In genomic region chr7:2156756-2157472, GRCh38 we compare ENCODE assay signal across 16 cellular contexts.
A peak's percentile ranks its signal among the peaks of the same experiment; 100 is the strongest.
DNase-seq lines count a peak whose midpoint lies in the region; ATAC-seq and TF ChIP-seq lines count a peak whose summit lies in the region.
"Had no signal": no experiment of that assay in that cellular context is flagged by ENCODE, and none has a peak within 500 bp of the region (broad histone marks: within the 10 kb centered on the region; RNA-seq: fewer than 3 reads in every experiment).

No MANE protein-coding gene starts in this region.

- TF ChIP-seq CTCF in WTC11 (IDR thresholded peaks at IDR 0.05) (no peak), right atrium auricular region (IDR thresholded peaks at IDR 0.05) (no peak)

- peaks cover 4% of the 10 kb centered on the region; the same call in 1 of the 2 replicates for H3K36me3 Mint-ChIP-seq in WTC11
- H3K36me3 Mint-ChIP-seq in activated T-cell treated with anti-CD3 and anti-CD28 coated beads, Interleukin-2, amount 50 U/mL, for 72 hours (ENCODE audit: insufficient read depth in 2 of 2), result no peaks in the 10 kb centered on the region

- ATAC-seq in WTC11 (no peak), GM19463 (IDR thresholded peaks at IDR 0.05; ENCODE audit: unreplicated experiment) (no peak)
- ATAC-seq in activated T-cell treated with anti-CD3 and anti-CD28 coated beads, Interleukin-2, amount 50 U/mL, for 72 hours (replicated peaks in 1 of 2), result no peak

- POLR2A ChIA-PET in WTC11 (lab: Charles Lee), result no interaction called here

- peaks cover 12% of the 10 kb centered on the region for H3K4me1 Mint-ChIP-seq in WTC11
- H3K4me1 Mint-ChIP-seq in activated T-cell treated with anti-CD3 and anti-CD28 coated beads, Interleukin-2, amount 50 U/mL, for 72 hours (ENCODE audit: low read depth), result no peaks in the 10 kb centered on the region

- peak overlapping the region in 7 of 11 experiments; percentile 8 to 69 (median 65); a peak in 11 of 22 replicates for H3K9ac ChIP-seq in BLaER1 treated with 17β-estradiol and CSF1 and Interleukin-3, amounts not matched to agents 10 nM and 100 nM
- H3K9ac ChIP-seq in skeletal muscle tissue (ENCODE audit: low read depth in 1 of 3, low read length in 3 of 3), result peak overlapping the region in 2 of 3 donors; percentile 4 to 64

- no peak overlapping the region for H3K4me3 Mint-ChIP-seq in WTC11
- no peak overlapping the region for H3K4me3 Mint-ChIP-seq in activated T-cell treated with anti-CD3 and anti-CD28 coated beads, Interleukin-2, amount 50 U/mL, for 72 hours
- H3K4me3 Mint-ChIP-seq: B cell had no signal

- no peaks in the 10 kb centered on the region for H3K27me3 Mint-ChIP-seq in WTC11 (ENCODE audit: low read depth)
- H3K27me3 Mint-ChIP-seq in activated T-cell treated with anti-CD3 and anti-CD28 coated beads, Interleukin-2, amount 50 U/mL, for 72 hours (ENCODE audit: low read depth), result no peaks in the 10 kb centered on the region
- H3K27me3 Mint-ChIP-seq: B cell had no signal

- CTCF ChIA-PET in WTC11 (lab: Charles Lee), result interaction anchor here (0.6 to 1.2 kb wide), 2 partner anchors 9 to 1165 kb away, joined by 3 read pairs; no protein-coding TSS in a partner anchor

- peaks cover 0 to 56% (median 42%) of the 10 kb centered on the region in 11 experiments; a peak in 18 of 22 replicates for H4K20me1 ChIP-seq in BLaER1 treated with 17β-estradiol and CSF1 and Interleukin-3, amounts not matched to agents 10 nM and 100 nM

- H3K36me3 ChIP-seq in BLaER1 treated with 17β-estradiol and CSF1 and Interleukin-3, amounts not matched to agents 10 nM and 100 nM, result peaks cover 5 to 31% (median 17%) of the 10 kb centered on the region in 11 experiments; a peak in 18 of 22 replicates
- H3K36me3 ChIP-seq in right atrium auricular region, result no peaks in the 10 kb centered on the region
- no peaks in the 10 kb centered on the region for H3K36me3 ChIP-seq in skeletal muscle tissue (ENCODE audit: control insufficient read depth in 3 of 3, insufficient read depth in 3 of 3, low read length in 3 of 3)

- H3K4me1 ChIP-seq in BLaER1 treated with 17β-estradiol and CSF1 and Interleukin-3, amounts not matched to agents 10 nM and 100 nM, result peaks cover 45 to 99% (median 90%) of the 10 kb centered on the region in 10 experiments
- peaks cover 0 to 20% of the 10 kb centered on the region in 2 donors for H3K4me1 ChIP-seq in right atrium auricular region
- H3K4me1 ChIP-seq in skeletal muscle tissue (ENCODE audit: control insufficient read depth in 3 of 3, insufficient read depth in 3 of 3, low read length in 3 of 3), result peaks cover 20 to 37% (median 32%) of the 10 kb centered on the region in 3 donors

- H3K27ac Mint-ChIP-seq in WTC11, result peak overlapping the region; percentile 53
- H3K27ac Mint-ChIP-seq in activated T-cell treated with anti-CD3 and anti-CD28 coated beads, Interleukin-2, amount 50 U/mL, for 72 hours, result no peak overlapping the region
- H3K27ac Mint-ChIP-seq: B cell had no signal

- peak overlapping the region in 7 of 11 experiments; percentile 18 to 78 (median 71); a peak in 12 of 22 replicates for H3K27ac ChIP-seq in BLaER1 treated with 17β-estradiol and CSF1 and Interleukin-3, amounts not matched to agents 10 nM and 100 nM
- H3K27ac ChIP-seq in right atrium auricular region (peak overlapping the region; percentile 70 to 78), skeletal muscle tissue (ENCODE audit: low read depth, low read length) (peak overlapping the region; percentile 75)

- no peaks in the 10 kb centered on the region for H3K9me3 Mint-ChIP-seq in WTC11
- H3K9me3 Mint-ChIP-seq in activated T-cell treated with anti-CD3 and anti-CD28 coated beads, Interleukin-2, amount 50 U/mL, for 72 hours, result no peaks in the 10 kb centered on the region

- H3K27me3 ChIP-seq in BLaER1 treated with 17β-estradiol and CSF1 and Interleukin-3, amounts not matched to agents 10 nM and 100 nM, result 0 out of 22 replicates have a peak, but pooled peaks cover 0 to 3% (median 0%) of the 10 kb centered on the region in 11 experiments
- no peaks in the 10 kb centered on the region for H3K27me3 ChIP-seq in right atrium auricular region
- no peaks in the 10 kb centered on the region for H3K27me3 ChIP-seq in skeletal muscle tissue (ENCODE audit: control insufficient read depth in 3 of 3, insufficient read depth in 3 of 3, low read length in 3 of 3)
- H3K27me3 ChIP-seq: MG63 had no signal

- peaks cover 0 to 7% (median 0%) of the 10 kb centered on the region in 11 experiments; a peak in 2 of 22 replicates for H3K9me3 ChIP-seq in BLaER1 treated with 17β-estradiol and CSF1 and Interleukin-3, amounts not matched to agents 10 nM and 100 nM (replicated peaks in 1 of 11)
- no peaks in the 10 kb centered on the region for H3K9me3 ChIP-seq in right atrium auricular region
- H3K9me3 ChIP-seq in skeletal muscle tissue (ENCODE audit: control insufficient read depth in 3 of 3, low read length in 3 of 3), result no peaks in the 10 kb centered on the region
- H3K9me3 ChIP-seq: MG63 had no signal

- peak overlapping the region; percentile 59 to 98 (median 78) for H3K4me2 ChIP-seq in BLaER1 treated with 17β-estradiol and CSF1 and Interleukin-3, amounts not matched to agents 10 nM and 100 nM

- DNase-seq in WTC11 (ENCODE audit: low spot score) (no peak), right atrium auricular region (ENCODE audit: low spot score) (no peak), HuH-7.5 (ENCODE audit: low spot score) (no peak), kidney tubule cell (ENCODE audit: low spot score) (no peak)
- no peak for DNase-seq in activated T-cell treated with anti-CD3 and anti-CD28 coated beads, Interleukin-2, amount 50 U/mL, for 72 hours
- DNase-seq: activated CD4-positive, CD25-positive, alpha-beta regulatory T cell treated with anti-CD3 and anti-CD28 coated beads, Interleukin-2, amount 50 U/mL, for 72 hours; activated T-cell treated with anti-CD3 and anti-CD28 coated beads for 4 hours; effector CD8-positive, alpha-beta T cell; H7; NCI-H2081 treated with DMSO at 0.1 percent for 48 hours; stimulated activated CD4-positive, alpha-beta T cell treated with anti-CD3 and anti-CD28 coated beads, Interleukin-15, amount 100 ng/mL, for 24 hours had no signal

- peak overlapping the region in 3 of 10 experiments; percentile 10 to 25 (median 17); a peak in 4 of 20 replicates for H3K4me3 ChIP-seq in BLaER1 treated with 17β-estradiol and CSF1 and Interleukin-3, amounts not matched to agents 10 nM and 100 nM
- H3K4me3 ChIP-seq in right atrium auricular region, result no peak overlapping the region
- peak overlapping the region in 1 of 3 donors; percentile 22 for H3K4me3 ChIP-seq in skeletal muscle tissue (ENCODE audit: low read length in 3 of 3)
- H3K4me3 ChIP-seq: MG63 had no signal

TF ChIP-seq in WTC11, 78 proteins besides CTCF, POLR2A, EP300 and RAD21 (continues in another document):
- no peak for TF ChIP-seq ZNF281 (CRISPR knock-in tag; IDR thresholded peaks at IDR 0.05)
- no peak for TF ChIP-seq NR1H2 (CRISPR knock-in tag; IDR thresholded peaks at IDR 0.05)
- TF ChIP-seq E2F4 (CRISPR knock-in tag; IDR thresholded peaks at IDR 0.05; ENCODE audit: borderline replicate concordance, low read depth), result no peak
- TF ChIP-seq ZNF423 (CRISPR knock-in tag; IDR thresholded peaks at IDR 0.05), result no peak
- TF ChIP-seq, protein P1, sequence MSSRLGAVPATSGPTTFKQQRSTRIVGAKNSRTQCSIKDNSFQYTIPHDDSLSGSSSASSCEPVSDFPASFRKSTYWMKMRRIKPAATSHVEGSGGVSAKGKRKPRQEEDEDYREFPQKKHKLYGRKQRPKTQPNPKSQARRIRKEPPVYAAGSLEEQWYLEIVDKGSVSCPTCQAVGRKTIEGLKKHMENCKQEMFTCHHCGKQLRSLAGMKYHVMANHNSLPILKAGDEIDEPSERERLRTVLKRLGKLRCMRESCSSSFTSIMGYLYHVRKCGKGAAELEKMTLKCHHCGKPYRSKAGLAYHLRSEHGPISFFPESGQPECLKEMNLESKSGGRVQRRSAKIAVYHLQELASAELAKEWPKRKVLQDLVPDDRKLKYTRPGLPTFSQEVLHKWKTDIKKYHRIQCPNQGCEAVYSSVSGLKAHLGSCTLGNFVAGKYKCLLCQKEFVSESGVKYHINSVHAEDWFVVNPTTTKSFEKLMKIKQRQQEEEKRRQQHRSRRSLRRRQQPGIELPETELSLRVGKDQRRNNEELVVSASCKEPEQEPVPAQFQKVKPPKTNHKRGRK (CRISPR knock-in tag; IDR thresholded peaks at IDR 0.05; ENCODE audit: borderline replicate concordance), result no peak
- TF ChIP-seq RORB (CRISPR knock-in tag; IDR thresholded peaks at IDR 0.05), result no peak
- no peak for TF ChIP-seq SP1 (CRISPR knock-in tag; conservative IDR thresholded peaks at IDR 0.05)
- no peak for TF ChIP-seq ZNF219 (CRISPR knock-in tag; IDR thresholded peaks at IDR 0.05; ENCODE audit: borderline replicate concordance)
